In the genomic region with DNA sequence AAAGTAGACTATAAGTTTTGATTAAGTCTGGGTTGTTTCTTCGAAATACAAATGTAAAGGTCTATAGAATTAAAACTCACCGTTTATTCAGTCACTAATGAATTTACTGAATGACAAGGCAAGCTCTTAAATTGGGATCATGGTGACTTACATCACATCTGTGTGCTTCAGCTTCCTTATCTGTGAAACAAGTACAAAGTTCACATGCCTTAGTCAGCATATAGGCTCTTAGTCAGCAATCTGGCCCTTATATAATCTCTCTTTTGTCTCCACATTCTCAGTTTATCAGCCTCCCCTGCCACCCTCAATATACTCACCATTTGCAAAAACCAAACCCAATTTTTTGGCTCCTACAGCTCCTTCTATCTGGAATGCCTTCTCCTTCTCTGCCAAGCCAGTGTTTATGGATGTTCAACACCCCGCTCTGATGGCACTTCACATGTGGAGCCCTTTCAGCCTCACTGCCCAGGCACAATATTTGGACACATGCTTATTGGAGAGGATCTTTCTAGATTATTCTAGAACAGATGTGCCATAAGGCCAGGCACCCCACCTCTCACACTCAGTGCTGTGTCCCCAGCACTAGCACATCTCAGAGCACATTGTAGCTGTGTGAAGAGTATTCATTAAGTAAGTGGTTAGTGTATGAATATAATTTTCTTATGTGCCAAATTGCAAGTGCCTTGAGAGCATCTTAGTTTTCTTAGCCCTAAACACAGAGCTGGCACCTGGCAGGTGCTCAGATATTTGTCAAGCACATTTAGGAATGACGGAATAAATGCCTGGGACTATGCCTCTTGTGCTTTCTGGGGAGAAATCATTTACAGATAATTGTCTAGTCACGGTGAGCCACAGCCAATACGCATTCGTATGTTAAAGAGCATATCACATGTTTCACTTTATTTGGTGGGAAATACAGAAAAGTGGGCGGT, we compare ENCODE assay signal across 15 cellular contexts. TPM values are rescaled to one million over a fixed set of nuclear protein-coding genes. Genes with fewer than 3 reads are reported as not detected.
A peak's percentile ranks its signal among the peaks of the same experiment; 100 is the strongest.
DNase-seq lines count a peak whose midpoint lies in the region; ATAC-seq and TF ChIP-seq lines count a peak whose summit lies in the region.
"Had no signal": no experiment of that assay in that cellular context is flagged by ENCODE, and none has a peak within 500 bp of the region (broad histone marks: within the 10 kb centered on the region; RNA-seq: fewer than 3 reads in every experiment).

No MANE protein-coding gene starts in this region.

- H3K36me3 Mint-ChIP-seq in activated CD8-positive, alpha-beta memory T cell treated with anti-CD3 and anti-CD28 coated beads, Interleukin-2, amount 10 ng/mL, durations not matched to agents 7 days and 5 days: no peaks in the 10 kb centered on the region

- TF ChIP-seq POLR2A in right lobe of liver (IDR thresholded peaks at IDR 0.05): no peak

- H3K4me1 Mint-ChIP-seq in activated CD8-positive, alpha-beta memory T cell treated with anti-CD3 and anti-CD28 coated beads, Interleukin-2, amount 10 ng/mL, durations not matched to agents 7 days and 5 days: no peaks in the 10 kb centered on the region

- intact Hi-C loops in right lobe of liver (cut with DNase I): no loop called here

- H3K27me3 Mint-ChIP-seq in activated CD8-positive, alpha-beta memory T cell treated with anti-CD3 and anti-CD28 coated beads, Interleukin-2, amount 10 ng/mL, durations not matched to agents 7 days and 5 days: peaks cover 42% of the 10 kb centered on the region

- H3K9me3 ChIP-seq in right lobe of liver: no peaks in the 10 kb centered on the region
- H3K9me3 ChIP-seq: SJSA1 had no signal

- no peak overlapping the region for H3K4me3 ChIP-seq in choroid plexus epithelial cell (ENCODE audit: low read depth, low read length)
- H3K4me3 ChIP-seq in right lobe of liver: no peak overlapping the region
- H3K4me3 ChIP-seq: lung, SJSA1 had no signal

- CTCF ChIA-PET in activated CD8-positive, alpha-beta memory T cell treated with anti-CD3 and anti-CD28 coated beads, Interleukin-2, amount 10 ng/mL, durations not matched to agents 7 days and 5 days (lab: Charles Lee): no interaction called here

- TF ChIP-seq CTCF in choroid plexus epithelial cell (conservative IDR thresholded peaks at IDR 0.05; ENCODE audit: low read depth, low read length): no peak
- no peak for TF ChIP-seq CTCF in right lobe of liver (IDR thresholded peaks at IDR 0.05)

- DNase-seq in EL (peak; percentile 28), NCI-H69 (lab: John Stamatoyannopoulos, UW) (peak; percentile 32), choroid plexus epithelial cell (ENCODE audit: low read depth) (peak; percentile 71), right lobe of liver (no peak), NCI-H128 (lab: John Stamatoyannopoulos, UW; ENCODE audit: unreplicated experiment) (no peak)
- no peak for DNase-seq in activated CD8-positive, alpha-beta memory T cell treated with anti-CD3 and anti-CD28 coated beads, Interleukin-2, amount 10 ng/mL, durations not matched to agents 7 days and 5 days
- DNase-seq: activated CD4-positive, alpha-beta T cell treated with anti-CD3 and anti-CD28 coated beads for 36 hours; caudate nucleus; NCI-H446; stimulated activated CD4-positive, alpha-beta T cell treated with anti-CD3 and anti-CD28 coated beads, Interleukin-1b, Interleukin-23, amount 100 ng/mL, for 48 hours; stimulated activated naive CD4-positive, alpha-beta T cell treated with Interleukin-2 at 50 U/mL for 16 hours had no signal

- H3K27ac ChIP-seq in right lobe of liver: no peak overlapping the region
- H3K27ac ChIP-seq: SJSA1 had no signal

- H3K27me3 ChIP-seq in right lobe of liver: no peaks in the 10 kb centered on the region
- H3K27me3 ChIP-seq: SJSA1 had no signal

- no peak overlapping the region for H3K4me3 Mint-ChIP-seq in activated CD8-positive, alpha-beta memory T cell treated with anti-CD3 and anti-CD28 coated beads, Interleukin-2, amount 10 ng/mL, durations not matched to agents 7 days and 5 days
- H3K4me3 Mint-ChIP-seq: activated CD4-positive, alpha-beta T cell treated with anti-CD3 and anti-CD28 coated beads for 36 hours had no signal

- H3K27ac Mint-ChIP-seq in activated CD8-positive, alpha-beta memory T cell treated with anti-CD3 and anti-CD28 coated beads, Interleukin-2, amount 10 ng/mL, durations not matched to agents 7 days and 5 days: no peak overlapping the region
- H3K27ac Mint-ChIP-seq: activated CD4-positive, alpha-beta T cell treated with anti-CD3 and anti-CD28 coated beads for 36 hours; activated T-helper 2 cell treated with anti-CD3 and anti-CD28 coated beads, Interferon-gamma antibody, Interleukin-2, Interleukin-4, amounts not matched to agents 10 μg/mL and 5 μg/mL and 100 μg/mL, durations not matched to agents 14 hours and 24 hours and 36 hours had no signal

- 78% methylated on average over 8 of the region's 8 CpGs for whole genome bisulfite sequencing in right lobe of liver (ENCODE audit: insufficient coverage, low coverage, low lambda C conversion rate, missing lambda C conversion rate)

- H3K9me3 Mint-ChIP-seq in activated CD8-positive, alpha-beta memory T cell treated with anti-CD3 and anti-CD28 coated beads, Interleukin-2, amount 10 ng/mL, durations not matched to agents 7 days and 5 days (ENCODE audit: low read depth): no peaks in the 10 kb centered on the region
- H3K9me3 Mint-ChIP-seq: activated T-helper 2 cell treated with anti-CD3 and anti-CD28 coated beads, Interferon-gamma antibody, Interleukin-2, Interleukin-4, amounts not matched to agents 10 μg/mL and 5 μg/mL and 100 μg/mL, durations not matched to agents 14 hours and 24 hours and 36 hours had no signal

- ATAC-seq in right lobe of liver: peak; percentile 67 to 82 (median 70)
- no peak for ATAC-seq in HG02763 (IDR thresholded peaks at IDR 0.05; ENCODE audit: unreplicated experiment)
- ATAC-seq in activated CD8-positive, alpha-beta memory T cell treated with anti-CD3 and anti-CD28 coated beads, Interleukin-2, amount 10 ng/mL, durations not matched to agents 7 days and 5 days: no peak
- ATAC-seq: activated CD4-positive, alpha-beta T cell treated with anti-CD3 and anti-CD28 coated beads for 36 hours had no signal

- peaks cover 0 to 12% (median 2%) of the 10 kb centered on the region in 4 donors for H3K4me1 ChIP-seq in right lobe of liver

- H3K36me3 ChIP-seq in right lobe of liver: no peaks in the 10 kb centered on the region
- H3K36me3 ChIP-seq: SJSA1 had no signal

RNA-seq across cellular contexts. Expression of gene LAMB1, which starts 9.8 kb away (rescaled TPM):
- 10 to 100 TPM; 14.9 to 61.0 (median 28.9) TPM for total RNA-seq in right lobe of liver
- not detected for total RNA-seq in activated CD8-positive, alpha-beta memory T cell treated with anti-CD3 and anti-CD28 coated beads, Interleukin-2, amount 10 ng/mL, durations not matched to agents 7 days and 5 days

Comparison
In these comparisons a context has a peak if more than half of its experiments do, and no peak if none do; other contexts are left out.
1. DNase-seq: peak in EL (single experiment), NCI-H69 (single experiment) and choroid plexus epithelial cell (single experiment); none in right lobe of liver (0 of 3), activated CD8-positive, alpha-beta memory T cell treated with anti-CD3 and anti-CD28 coated beads, Interleukin-2, amount 10 ng/mL, durations not matched to agents 7 days and 5 days (single experiment) and NCI-H128 (single experiment).
2. ATAC-seq: peak in right lobe of liver (4 of 4); none in HG02763 (single experiment) and activated CD8-positive, alpha-beta memory T cell treated with anti-CD3 and anti-CD28 coated beads, Interleukin-2, amount 10 ng/mL, durations not matched to agents 7 days and 5 days (single experiment).
3. RNA of gene LAMB1, which starts 9.8 kb away (total RNA-seq): 14.9 to 61.0 TPM in right lobe of liver; not detected in activated CD8-positive, alpha-beta memory T cell treated with anti-CD3 and anti-CD28 coated beads, Interleukin-2, amount 10 ng/mL, durations not matched to agents 7 days and 5 days; every median in the first group is over 10 times any median in the second.